Comparison of ENCODE assay signal across 17 cellular contexts in the genomic region with DNA sequence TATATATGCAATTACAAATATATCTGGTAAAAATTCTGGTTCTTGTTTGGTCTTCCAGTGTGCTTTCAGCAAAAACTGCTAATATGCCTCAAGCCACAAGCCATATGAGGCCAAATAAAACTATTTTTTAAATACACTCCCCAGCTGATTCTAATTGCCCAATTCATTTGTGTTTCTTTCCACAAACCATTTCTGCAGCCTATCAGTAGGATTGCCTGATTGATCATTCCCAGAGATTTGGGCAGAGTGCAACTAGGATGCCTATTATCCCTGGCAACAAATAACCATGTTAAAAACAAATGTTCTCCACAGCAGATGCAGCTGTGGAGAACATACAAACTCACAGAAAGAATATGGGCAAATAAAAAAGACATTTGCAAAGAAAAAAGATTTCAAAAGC.
"Had no signal": no experiment of that assay in that cellular context is flagged by ENCODE, and none has a peak within 500 bp of the region (broad histone marks: within the 10 kb centered on the region; RNA-seq: fewer than 3 reads in every experiment).

No MANE protein-coding gene starts in this region.

- H3K27ac Mint-ChIP-seq: effector memory CD8-positive, alpha-beta T cell; memory B cell; mesothelial cell of epicardium; natural killer cell had no signal

- DNase-seq: effector memory CD8-positive, alpha-beta T cell; esophagus squamous epithelium; heart left ventricle; hypothalamus; islet precursor cell; natural killer cell; posterior cingulate gyrus; stimulated activated CD4-positive, alpha-beta T cell treated with anti-CD3 and anti-CD28 coated beads, Interleukin-2, amount 100 ng/mL, for 24 hours; stimulated activated CD4-positive, alpha-beta T cell treated with anti-CD3 and anti-CD28 coated beads, Interleukin-4, amount 100 ng/mL, for 4 hours; stimulated activated naive CD4-positive, alpha-beta T cell treated with Interleukin-2 at 50 U/mL for 16 hours; trophoblast cell had no signal

- H3K36me3 ChIP-seq: esophagus squamous epithelium, heart left ventricle had no signal

- H3K4me1 Mint-ChIP-seq: memory B cell, natural killer cell had no signal

- H3K4me3 ChIP-seq: esophagus squamous epithelium, heart left ventricle, skin epidermis had no signal

- ATAC-seq: effector memory CD8-positive, alpha-beta T cell; heart left ventricle; left lobe of liver; natural killer cell; sciatic nerve had no signal

- H3K9me3 ChIP-seq: esophagus squamous epithelium, heart left ventricle had no signal

- H3K27me3 ChIP-seq: esophagus squamous epithelium, heart left ventricle had no signal

- H3K36me3 Mint-ChIP-seq: memory B cell, mesothelial cell of epicardium, natural killer cell had no signal

- H3K9me3 Mint-ChIP-seq: effector memory CD8-positive, alpha-beta T cell; mesothelial cell of epicardium; natural killer cell had no signal

- H3K4me3 Mint-ChIP-seq: effector memory CD8-positive, alpha-beta T cell; memory B cell; mesothelial cell of epicardium; natural killer cell; neural crest cell had no signal

- H3K27ac ChIP-seq: esophagus squamous epithelium, heart left ventricle, skin epidermis had no signal
